In the genomic region with DNA sequence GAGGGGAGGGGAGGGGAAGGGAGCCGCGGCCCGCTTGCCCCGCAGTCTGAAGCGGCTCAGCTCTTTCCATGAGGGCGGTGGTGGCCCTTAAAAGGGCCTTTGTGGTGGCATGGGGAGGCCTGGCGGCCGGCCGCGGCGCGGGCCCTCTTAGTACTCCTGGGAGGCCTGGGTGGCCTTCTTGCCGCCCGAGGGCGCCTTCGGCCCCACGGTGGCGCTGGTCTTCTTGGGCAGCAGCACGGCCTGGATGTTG, we compare ENCODE assay signal across 1 cellular context.
TF ChIP-seq lines count a peak whose summit lies in the region.

No MANE protein-coding gene starts in this region.

TF ChIP-seq in endothelial cell of umbilical vein, 7 proteins besides CTCF, POLR2A, EP300 and RAD21 (continued from another document):
- TF ChIP-seq, protein P1, sequence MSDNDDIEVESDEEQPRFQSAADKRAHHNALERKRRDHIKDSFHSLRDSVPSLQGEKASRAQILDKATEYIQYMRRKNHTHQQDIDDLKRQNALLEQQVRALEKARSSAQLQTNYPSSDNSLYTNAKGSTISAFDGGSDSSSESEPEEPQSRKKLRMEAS (IDR thresholded peaks at IDR 0.05; ENCODE audit: insufficient read depth, insufficient read length) = no peak
- TF ChIP-seq POLR2AphosphoS5 (IDR thresholded peaks at IDR 0.05; ENCODE audit: insufficient read depth, low read depth, low read length) = no peak
